10 cellular contexts compared by ENCODE assay signal in the genomic region with DNA sequence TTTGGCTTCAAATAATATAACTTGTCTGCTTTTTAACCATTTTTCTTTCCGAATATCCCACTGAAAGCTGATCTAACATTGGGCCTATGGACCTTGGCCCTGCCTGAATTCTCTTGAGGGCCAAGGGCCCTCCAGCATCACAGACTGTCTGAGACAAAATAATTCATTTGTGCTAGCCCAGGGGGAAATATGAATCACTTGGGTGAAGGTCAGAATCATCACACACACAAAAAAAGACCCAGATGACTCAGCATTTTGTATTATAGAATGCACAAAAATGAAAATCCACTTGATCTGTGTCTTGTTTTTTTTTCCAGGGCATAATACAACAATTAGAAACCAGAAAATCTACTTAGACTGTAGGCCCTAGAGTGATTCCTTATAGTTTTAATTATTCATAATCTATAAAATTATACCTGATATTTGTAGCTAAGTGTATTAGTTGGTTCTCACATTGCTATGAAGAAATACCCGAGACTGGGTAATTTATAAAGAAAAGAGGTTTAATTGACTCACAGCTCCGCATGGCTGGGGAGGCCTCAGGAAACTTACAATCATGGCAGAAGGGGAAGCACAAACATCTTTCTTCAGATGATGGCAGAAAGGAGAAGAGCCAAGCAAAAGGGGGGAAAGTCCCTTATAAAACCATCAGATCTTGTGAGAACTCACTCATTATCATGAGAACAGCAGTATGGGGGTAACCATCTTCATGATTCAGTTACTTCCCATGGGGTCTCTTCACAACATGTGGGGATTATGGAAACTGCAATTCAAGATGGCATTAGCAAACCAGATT. TPM values are rescaled to one million over a fixed set of nuclear protein-coding genes. Genes with fewer than 3 reads are reported as not detected.
A peak's percentile ranks its signal among the peaks of the same experiment; 100 is the strongest.
DNase-seq lines count a peak whose midpoint lies in the region; ATAC-seq and TF ChIP-seq lines count a peak whose summit lies in the region.
"Had no signal": no experiment of that assay in that cellular context is flagged by ENCODE, and none has a peak within 500 bp of the region (broad histone marks: within the 10 kb centered on the region; RNA-seq: fewer than 3 reads in every experiment).

No MANE protein-coding gene starts in this region.

- peak overlapping the region; percentile 51 to 78 for H3K27ac Mint-ChIP-seq in activated naive CD4-positive, alpha-beta T cell treated with anti-CD3 and anti-CD28 coated beads, Interleukin-2, amount 50 U/mL, for 72 hours
- H3K27ac Mint-ChIP-seq in stimulated activated naive CD8-positive, alpha-beta T cell treated with anti-CD3 and anti-CD28 coated beads, Interleukin-15, Interleukin-2, amounts not matched to agents 100 ng/mL and 50 ng/mL, for 24 hours: peak overlapping the region; percentile 90

- DNase-seq in activated naive CD4-positive, alpha-beta T cell treated with anti-CD3 and anti-CD28 coated beads, Interleukin-2, amount 50 U/mL, for 72 hours (ENCODE audit: low spot score in 2 of 2): no peak
- no peak for DNase-seq in activated naive CD4-positive, alpha-beta T cell (lab: John Stamatoyannopoulos, UW)
- DNase-seq in RWPE1 (ENCODE audit: low spot score): peak; percentile 51
- peak; percentile 68 for DNase-seq in fibroblast of mammary gland (ENCODE audit: low read depth)
- no peak for DNase-seq in C1 segment of cervical spinal cord (lab: John Stamatoyannopoulos, UW)
- DNase-seq: NCI-H1417 treated with DMSO at 0.1 percent for 48 hours had no signal

- CTCF ChIA-PET in RWPE1 (lab: Yijun Ruan, JAX): interaction anchor here (0.8 kb wide), 1 partner anchor 43 kb away, joined by 3 read pairs; no protein-coding TSS in a partner anchor

- H3K27me3 Mint-ChIP-seq in stimulated activated naive CD8-positive, alpha-beta T cell treated with anti-CD3 and anti-CD28 coated beads, Interleukin-15, Interleukin-2, amounts not matched to agents 100 ng/mL and 50 ng/mL, for 24 hours: peaks cover 9% of the 10 kb centered on the region

- H3K4me1 Mint-ChIP-seq in stimulated activated naive CD8-positive, alpha-beta T cell treated with anti-CD3 and anti-CD28 coated beads, Interleukin-15, Interleukin-2, amounts not matched to agents 100 ng/mL and 50 ng/mL, for 24 hours (ENCODE audit: low read depth): peaks cover 21% of the 10 kb centered on the region

- peak; percentile 86 to 90 for ATAC-seq in activated naive CD4-positive, alpha-beta T cell treated with anti-CD3 and anti-CD28 coated beads, Interleukin-2, amount 50 U/mL, for 72 hours
- ATAC-seq in HG03457 (IDR thresholded peaks at IDR 0.05; ENCODE audit: unreplicated experiment): no peak
- ATAC-seq in GM19395 (IDR thresholded peaks at IDR 0.05; ENCODE audit: unreplicated experiment): no peak

- peak overlapping the region; percentile 30 for H3K4me3 Mint-ChIP-seq in stimulated activated naive CD8-positive, alpha-beta T cell treated with anti-CD3 and anti-CD28 coated beads, Interleukin-15, Interleukin-2, amounts not matched to agents 100 ng/mL and 50 ng/mL, for 24 hours

- no peak overlapping the region for H3K4me3 ChIP-seq in fibroblast of mammary gland (ENCODE audit: control insufficient read depth, low read depth, low read length)

- TF ChIP-seq CTCF in RWPE1 (conservative IDR thresholded peaks at IDR 0.05; ENCODE audit: low read depth) (no peak), fibroblast of mammary gland (conservative IDR thresholded peaks at IDR 0.05; ENCODE audit: control insufficient read depth, insufficient read depth, low read depth, low read length) (no peak)

- H3K36me3 Mint-ChIP-seq in activated naive CD4-positive, alpha-beta T cell treated with anti-CD3 and anti-CD28 coated beads, Interleukin-2, amount 50 U/mL, for 72 hours: peaks cover 0 to 5% of the 10 kb centered on the region in 2 donors
- peaks cover 4% of the 10 kb centered on the region for H3K36me3 Mint-ChIP-seq in stimulated activated naive CD8-positive, alpha-beta T cell treated with anti-CD3 and anti-CD28 coated beads, Interleukin-15, Interleukin-2, amounts not matched to agents 100 ng/mL and 50 ng/mL, for 24 hours (ENCODE audit: low read depth)

- no peaks in the 10 kb centered on the region for H3K9me3 Mint-ChIP-seq in activated naive CD4-positive, alpha-beta T cell treated with anti-CD3 and anti-CD28 coated beads, Interleukin-2, amount 50 U/mL, for 72 hours
- no peaks in the 10 kb centered on the region for H3K9me3 Mint-ChIP-seq in stimulated activated naive CD8-positive, alpha-beta T cell treated with anti-CD3 and anti-CD28 coated beads, Interleukin-15, Interleukin-2, amounts not matched to agents 100 ng/mL and 50 ng/mL, for 24 hours

- no peak overlapping the region for H3K27ac ChIP-seq in RWPE1
- H3K27ac ChIP-seq: C4-2B had no signal

- POLR2A ChIA-PET in RWPE1 (lab: Yijun Ruan, JAX; ENCODE audit: low non-redundant PET): no interaction called here

RNA-seq across cellular contexts. Expression of a gene that starts 15.6 kb away (rescaled TPM):
- total RNA-seq in activated naive CD4-positive, alpha-beta T cell treated with anti-CD3 and anti-CD28 coated beads, Interleukin-2, amount 50 U/mL, for 72 hours: 10 to 100 TPM; 45.9 to 74.0 TPM

Comparison
In these comparisons a context has a peak if more than half of its experiments do, and no peak if none do; other contexts are left out.
1. ATAC-seq: peak in activated naive CD4-positive, alpha-beta T cell treated with anti-CD3 and anti-CD28 coated beads, Interleukin-2, amount 50 U/mL, for 72 hours (2 of 2); none in HG03457 (single experiment) and GM19395 (single experiment).
2. DNase-seq: peak in RWPE1 (single experiment) and fibroblast of mammary gland (single experiment); none in activated naive CD4-positive, alpha-beta T cell treated with anti-CD3 and anti-CD28 coated beads, Interleukin-2, amount 50 U/mL, for 72 hours (0 of 2), activated naive CD4-positive, alpha-beta T cell (0 of 4) and C1 segment of cervical spinal cord (0 of 14).